Comparison of ENCODE assay signal across 12 cellular contexts in genomic region chr22:19579880-19580279, GRCh38. TPM values are rescaled to one million over a fixed set of nuclear protein-coding genes. Genes with fewer than 3 reads are reported as not detected.
DNase-seq lines count a peak whose midpoint lies in the region; ATAC-seq, FAIRE-seq and TF ChIP-seq lines count a peak whose summit lies in the region.
"Had no signal": no experiment of that assay in that cellular context is flagged by ENCODE, and none has a peak within 500 bp of the region (broad histone marks: within the 10 kb centered on the region; RNA-seq: fewer than 3 reads in every experiment).

No MANE protein-coding gene starts in this region.

- peak overlapping the region in 1 of 2 experiments; percentile 45; a peak in 1 of 4 replicates for H3K9ac ChIP-seq in K562 (ENCODE audit: insufficient read depth in 1 of 2, low read depth in 2 of 2, low read length in 2 of 2)
- H3K9ac ChIP-seq in neural progenitor cell, result no peak overlapping the region

- H3K79me2 ChIP-seq in K562 (ENCODE audit: control insufficient read depth, insufficient read depth, low read length) (no peaks in the 10 kb centered on the region), neural progenitor cell (ENCODE audit: low read depth) (no peaks in the 10 kb centered on the region)

- POLR2A ChIA-PET in K562 (lab: Yijun Ruan, JAX), result interaction anchor here (0.6 to 1.7 kb wide), 7 partner anchors 8 to 240 kb away, joined by 3 to 5 read pairs (median 3); no protein-coding TSS in a partner anchor

- H2AFZ ChIP-seq in K562 (ENCODE audit: low read depth, low read length) (no peak overlapping the region), neural progenitor cell (replicated peaks) (no peak overlapping the region)

- H3K27ac ChIP-seq in K562 (ENCODE audit: extremely low read depth, low read depth, low read length), result no peak overlapping the region
- H3K27ac ChIP-seq in neural progenitor cell, result no peak overlapping the region
- H3K27ac ChIP-seq: thoracic aorta had no signal

- no peak for TF ChIP-seq EP300 in K562 (IDR thresholded peaks at IDR 0.05; ENCODE audit: low read length)

- 0 out of 4 replicates have a peak, but pooled peaks of 1 of the 2 experiments have one; percentile 10 for TF ChIP-seq RAD21 in K562 (CRISPR knock-in tag; conservative IDR thresholded peaks at IDR 0.05 in 1 of 2, IDR thresholded peaks at IDR 0.05 in 1 of 2)

- no peaks in the 10 kb centered on the region for H3F3A ChIP-seq in neural progenitor cell (ENCODE audit: low read depth)

- H3K36me3 Mint-ChIP-seq in nephron progenitor cell (ENCODE audit: low read depth) (no peaks in the 10 kb centered on the region), neural progenitor cell (no peaks in the 10 kb centered on the region)

- in situ Hi-C loops in K562 (cut with MboI), result no loop called here

- H3K9me3 Mint-ChIP-seq in nephron progenitor cell (no peaks in the 10 kb centered on the region), neural progenitor cell (no peaks in the 10 kb centered on the region)

- H3K4me3 ChIP-seq in NB4 (ENCODE audit: low read depth, low read length) (no peak overlapping the region), K562 (no peak overlapping the region), neural progenitor cell (no peak overlapping the region)
- H3K4me3 ChIP-seq: thoracic aorta had no signal

- no peak for TF ChIP-seq CTCF in NB4 (IDR thresholded peaks at IDR 0.05; ENCODE audit: low read depth, low read length)
- no peak for TF ChIP-seq CTCF in K562 (IDR thresholded peaks at IDR 0.05 in 2 of 3, conservative IDR thresholded peaks at IDR 0.05 in 1 of 3; ENCODE audit: insufficient read depth in 2 of 3, low read depth in 1 of 3, low read length in 3 of 3)
- no peak for TF ChIP-seq CTCF in nephron progenitor cell (IDR thresholded peaks at IDR 0.05)
- TF ChIP-seq CTCF in neural progenitor cell (IDR thresholded peaks at IDR 0.05), result no peak

- no peak overlapping the region for H3K4me3 Mint-ChIP-seq in nephron progenitor cell
- H3K4me3 Mint-ChIP-seq in neural progenitor cell, result no peak overlapping the region

- peak overlapping the region; percentile 21 for H3K27ac Mint-ChIP-seq in nephron progenitor cell
- H3K27ac Mint-ChIP-seq in neural progenitor cell, result no peak overlapping the region

- H4K20me1 ChIP-seq in K562 (replicated peaks; ENCODE audit: control insufficient read depth, insufficient read depth, low read length), result peaks cover 8% of the 10 kb centered on the region
- H4K20me1 ChIP-seq in neural progenitor cell (ENCODE audit: low read depth), result no peaks in the 10 kb centered on the region

- TF ChIP-seq POLR2A in GM12891 (IDR thresholded peaks at IDR 0.05; ENCODE audit: low read depth, low read length), result no peak
- TF ChIP-seq POLR2A in NB4 (IDR thresholded peaks at IDR 0.05; ENCODE audit: extremely low read depth, insufficient read length), result no peak
- no peak for TF ChIP-seq POLR2A in K562 (conservative IDR thresholded peaks at IDR 0.05)

- H3K4me1 ChIP-seq in K562 (replicated peaks in 1 of 2; ENCODE audit: control insufficient read depth in 2 of 2, insufficient read depth in 2 of 2, low read length in 2 of 2), result peaks cover 23 to 26% of the 10 kb centered on the region in 2 experiments
- H3K4me1 ChIP-seq in neural progenitor cell, result no peaks in the 10 kb centered on the region

- no peak overlapping the region for H3K4me2 ChIP-seq in K562 (ENCODE audit: insufficient read depth, low read length)
- H3K4me2 ChIP-seq in neural progenitor cell, result no peak overlapping the region

- CTCF ChIA-PET in K562 (lab: Yijun Ruan, JAX; ENCODE audit: low intra/inter-chr PET ratio), result no interaction called here

- H3K9me3 ChIP-seq in K562 (replicated peaks; ENCODE audit: control insufficient read depth, insufficient read depth, low read depth, low read length), result no peaks in the 10 kb centered on the region
- H3K9me3 ChIP-seq in neural progenitor cell (ENCODE audit: low read depth), result no peaks in the 10 kb centered on the region
- H3K9me3 ChIP-seq: thoracic aorta had no signal

- H3K27me3 ChIP-seq in K562 (ENCODE audit: control insufficient read depth in 2 of 2, insufficient read depth in 2 of 2, low read length in 2 of 2), result peaks cover 67 to 77% of the 10 kb centered on the region in 2 experiments
- no peaks in the 10 kb centered on the region for H3K27me3 ChIP-seq in neural progenitor cell

- H3K4me1 Mint-ChIP-seq in nephron progenitor cell, result peaks cover 16% of the 10 kb centered on the region
- H3K4me1 Mint-ChIP-seq in neural progenitor cell, result peaks cover 13% of the 10 kb centered on the region

- H3K9me1 ChIP-seq in K562 (ENCODE audit: control insufficient read depth, insufficient read depth, low read length), result peaks cover 3% of the 10 kb centered on the region

- intact Hi-C loops in K562 (cut with micrococcal nuclease), result no loop called here

- peaks cover 11% of the 10 kb centered on the region for H3K27me3 Mint-ChIP-seq in nephron progenitor cell (ENCODE audit: low read depth, poor library complexity)
- H3K27me3 Mint-ChIP-seq in neural progenitor cell (ENCODE audit: insufficient read depth, low read depth), result peaks cover 6% of the 10 kb centered on the region

- ATAC-seq in K562 (peak; percentile 6; the same call in 1 of the 3 replicates), esophagus mucosa (no peak)

- no peaks in the 10 kb centered on the region for H3K36me3 ChIP-seq in K562 (ENCODE audit: control insufficient read depth, insufficient read depth, low read length)
- no peaks in the 10 kb centered on the region for H3K36me3 ChIP-seq in neural progenitor cell
- H3K36me3 ChIP-seq: thoracic aorta had no signal

- FAIRE-seq in GM12891 (lab: Jason Lieb, UNC) (peak; percentile 56), K562 (lab: Jason Lieb, UNC) (no peak)

- DNase-seq in GM12891 (ENCODE audit: insufficient read length, low spot score) (no peak), NB4 (ENCODE audit: low read depth) (peak; percentile 41), K562 (ENCODE audit: extremely low read depth in 1 of 4, low spot score in 3 of 4) (peak; percentile 38 to 67 (median 56)), nephron progenitor cell (no peak), neural progenitor cell (ENCODE audit: low spot score) (no peak), RKO (ENCODE audit: low spot score) (no peak), NOMO-1 (lab: John Stamatoyannopoulos, UW; ENCODE audit: unreplicated experiment in 2 of 2) (no peak)
- DNase-seq: GF-D8, IMR-90, NCI-H510A had no signal

- no TSS peak for BruUV-seq in K562 (replicated peaks; lab: Mats Ljungman, UMichigan)

- 9% methylated on average over 12 of the region's 12 CpGs for WGBS in K562 (ENCODE audit: insufficient coverage, low coverage, missing lambda C conversion rate)

TF ChIP-seq in GM12891, 5 proteins besides CTCF, POLR2A, EP300 and RAD21:
- TF ChIP-seq SPI1 (IDR thresholded peaks at IDR 0.05; ENCODE audit: low read depth, low read length), result no peak
- TF ChIP-seq POLR2AphosphoS5 (IDR thresholded peaks at IDR 0.05; ENCODE audit: low read depth, low read length), result no peak
- no peak for TF ChIP-seq PAX5 (IDR thresholded peaks at IDR 0.05; ENCODE audit: insufficient read depth, low read length, severe bottlenecking)
- TF ChIP-seq TAF1 (IDR thresholded peaks at IDR 0.05; ENCODE audit: low read depth, low read length), result no peak
- no peak for TF ChIP-seq POU2F2 (IDR thresholded peaks at IDR 0.05; ENCODE audit: low read depth, low read length)

TF ChIP-seq in K562, 482 proteins besides CTCF, POLR2A, EP300 and RAD21 (continues in another document):
- TF ChIP-seq CHCHD3 (CRISPR knock-in tag; IDR thresholded peaks at IDR 0.05) (no peak), SRSF3 (IDR thresholded peaks at IDR 0.05; ENCODE audit: insufficient read depth, low read length) (no peak), KAT7 (CRISPR knock-in tag; IDR thresholded peaks at IDR 0.05; ENCODE audit: borderline replicate concordance) (no peak), CREB5 (CRISPR knock-in tag; IDR thresholded peaks at IDR 0.05) (no peak), NR2C2 (CRISPR knock-in tag; IDR thresholded peaks at IDR 0.05) (peak; percentile 76; the same call in 1 of the 2 replicates), NR2C2 (tag; IDR thresholded peaks at IDR 0.05) (no peak; the same call in 1 of the 2 replicates), XRCC4 (IDR thresholded peaks at IDR 0.05; ENCODE audit: extremely low read depth, insufficient read depth, insufficient read length) (no peak), SMAD2 (IDR thresholded peaks at IDR 0.05; ENCODE audit: low read depth, low read length) (no peak), IRF2 (CRISPR knock-in tag; IDR thresholded peaks at IDR 0.05) (no peak), SRF (CRISPR knock-in tag; IDR thresholded peaks at IDR 0.05) (no peak)

RNA-seq across cellular contexts. Expression of gene CLDN5, which starts 55.7 kb away (rescaled TPM):
- not detected for polyA plus RNA-seq in GM12891 (2012; ENCODE audit: low read depth, missing spikeins)
- not detected in 2 replicates for total RNA-seq in K562 (2011; cell fraction: chromatin; rRNA removed; ENCODE audit: low replicate concordance)
- not detected in 2 replicates for total RNA-seq in K562 (2011; cell fraction: nucleolus; rRNA removed)
- not detected in 2 replicates for total RNA-seq in K562 (2011; cell fraction: nucleoplasm; rRNA removed)
- total RNA-seq in K562 (2014; rRNA removed) (not detected in 2 replicates), K562 (2014; rRNA removed; fragmentation: Illumina TruSeq; extraction: Trizol) (not detected in 2 replicates), K562 (2015; rRNA removed; fragmentation: Illumina TruSeq; extraction: Trizol) (not detected in 2 replicates), K562 (2021) (0.16 and 0.20 TPM in 2 replicates), neural progenitor cell (ENCODE audit: low replicate concordance) (0.69 and 4.1 TPM in 2 replicates), esophagus mucosa (10.4 TPM)
- polyA plus RNA-seq in K562 (2011; rRNA removed) (not detected in 2 replicates), K562 (2014; fragmentation: Illumina TruSeq; extraction: Trizol) (not detected in 2 replicates), K562 (2014; fragmentation: Nextera tagmentation; extraction: Ambion mirVana) (not detected), K562 (2014; rRNA removed) (not detected in 2 replicates)
- not detected in 2 replicates for polyA plus RNA-seq in K562 (2011; cell fraction: cytosol; rRNA removed)
- not detected in 2 replicates for polyA plus RNA-seq in K562 (2011; cell fraction: nucleus; rRNA removed)
- 0.08 and 0.18 TPM in 2 replicates for polyA plus RNA-seq in K562 (2012)
- not detected in 2 replicates for polyA minus RNA-seq in K562 (2011; rRNA and poly(A)+ RNA removed)
- not detected in 2 replicates for polyA minus RNA-seq in K562 (2011; cell fraction: cytosol; rRNA and poly(A)+ RNA removed)
- polyA minus RNA-seq in K562 (2011; cell fraction: nucleus; rRNA and poly(A)+ RNA removed), result not detected in 2 replicates

Comparison
In these comparisons a context has a peak if more than half of its experiments do, and no peak if none do; other contexts are left out.
1. DNase-seq: peak in NB4 (single experiment) and K562 (4 of 4); none in GM12891 (single experiment), nephron progenitor cell (single experiment), neural progenitor cell (single experiment), RKO (single experiment) and NOMO-1 (0 of 2).